Comparison of ENCODE assay signal across 8 cellular contexts in genomic region chr1:35768350-35769187, GRCh38.
DNase-seq lines count a peak whose midpoint lies in the region; ATAC-seq and TF ChIP-seq lines count a peak whose summit lies in the region.

No MANE protein-coding gene starts in this region.

- H3K27ac ChIP-seq in caudate nucleus (ENCODE audit: low read depth, low read length) (peak overlapping the region; percentile 12), muscle layer of duodenum (ENCODE audit: low read length) (no peak overlapping the region)

- peaks cover 47% of the 10 kb centered on the region for H3K79me2 ChIP-seq in Loucy (ENCODE audit: insufficient read depth, low read length)

- H3K9ac ChIP-seq in Loucy (ENCODE audit: low read depth, low read length, poor library complexity, severe bottlenecking) = peak overlapping the region; percentile 83

- H3K9me2 ChIP-seq in Loucy (replicated peaks; ENCODE audit: low read depth, low read length) = no peaks in the 10 kb centered on the region

- no peaks in the 10 kb centered on the region for H3K27me3 ChIP-seq in Loucy (ENCODE audit: insufficient read depth, low read length, poor library complexity, severe bottlenecking)
- H3K27me3 ChIP-seq in muscle layer of duodenum (ENCODE audit: low read depth, low read length) = no peaks in the 10 kb centered on the region

- H3K9me3 ChIP-seq in Loucy (ENCODE audit: insufficient read depth, low read depth, low read length) = no peaks in the 10 kb centered on the region
- H3K9me3 ChIP-seq in muscle layer of duodenum (ENCODE audit: control insufficient read depth in 1 of 2, low read length in 2 of 2) = no peaks in the 10 kb centered on the region

- no peak for TF ChIP-seq CTCF in Loucy (conservative IDR thresholded peaks at IDR 0.05; ENCODE audit: low read length)

- ATAC-seq in GM21381 (IDR thresholded peaks at IDR 0.05; ENCODE audit: unreplicated experiment) (no peak), HG03159 (IDR thresholded peaks at IDR 0.05; ENCODE audit: unreplicated experiment) (no peak)

- H3K4me2 ChIP-seq in Loucy (ENCODE audit: low read depth, low read length, poor library complexity, severe bottlenecking) = peak overlapping the region; percentile 70

- H3K4me1 ChIP-seq in Loucy (ENCODE audit: insufficient read depth, low read length, poor library complexity, severe bottlenecking) (peaks cover 32% of the 10 kb centered on the region), muscle layer of duodenum (ENCODE audit: control insufficient read depth in 1 of 2, insufficient read depth in 2 of 2, low read length in 2 of 2) (no peaks in the 10 kb centered on the region)

- DNase-seq in EH (ENCODE audit: low read depth) = peak; percentile 22
- DNase-seq in caudate nucleus (lab: John Stamatoyannopoulos, UW) = no peak
- DNase-seq in NCI-H2196 treated with DMSO at 0.1 percent for 48 hours (lab: John Stamatoyannopoulos, UW; ENCODE audit: unreplicated experiment) = no peak
- DNase-seq in hippocampal formation (lab: John Stamatoyannopoulos, UW) = no peak

- peak overlapping the region; percentile 97 for H2AFZ ChIP-seq in Loucy (ENCODE audit: low read length)

- H3K4me3 ChIP-seq in Loucy (ENCODE audit: low read length, poor library complexity, severe bottlenecking) = peak overlapping the region; percentile 95
- peak overlapping the region; percentile 75 to 99 for H3K4me3 ChIP-seq in muscle layer of duodenum (ENCODE audit: low read depth in 1 of 2, low read length in 2 of 2)

- H3K36me3 ChIP-seq in Loucy (ENCODE audit: insufficient read depth, low read length) (no peaks in the 10 kb centered on the region), muscle layer of duodenum (ENCODE audit: control insufficient read depth in 1 of 2, insufficient read depth in 2 of 2, low read length in 2 of 2) (no peaks in the 10 kb centered on the region)

- H3F3A ChIP-seq in Loucy (ENCODE audit: low read depth) = peaks cover 3% of the 10 kb centered on the region

- peaks cover 18% of the 10 kb centered on the region for H4K20me1 ChIP-seq in Loucy (ENCODE audit: insufficient read depth, low read length, poor library complexity, severe bottlenecking)
